ENCODE assay signal across 8 cellular contexts in the genomic region with DNA sequence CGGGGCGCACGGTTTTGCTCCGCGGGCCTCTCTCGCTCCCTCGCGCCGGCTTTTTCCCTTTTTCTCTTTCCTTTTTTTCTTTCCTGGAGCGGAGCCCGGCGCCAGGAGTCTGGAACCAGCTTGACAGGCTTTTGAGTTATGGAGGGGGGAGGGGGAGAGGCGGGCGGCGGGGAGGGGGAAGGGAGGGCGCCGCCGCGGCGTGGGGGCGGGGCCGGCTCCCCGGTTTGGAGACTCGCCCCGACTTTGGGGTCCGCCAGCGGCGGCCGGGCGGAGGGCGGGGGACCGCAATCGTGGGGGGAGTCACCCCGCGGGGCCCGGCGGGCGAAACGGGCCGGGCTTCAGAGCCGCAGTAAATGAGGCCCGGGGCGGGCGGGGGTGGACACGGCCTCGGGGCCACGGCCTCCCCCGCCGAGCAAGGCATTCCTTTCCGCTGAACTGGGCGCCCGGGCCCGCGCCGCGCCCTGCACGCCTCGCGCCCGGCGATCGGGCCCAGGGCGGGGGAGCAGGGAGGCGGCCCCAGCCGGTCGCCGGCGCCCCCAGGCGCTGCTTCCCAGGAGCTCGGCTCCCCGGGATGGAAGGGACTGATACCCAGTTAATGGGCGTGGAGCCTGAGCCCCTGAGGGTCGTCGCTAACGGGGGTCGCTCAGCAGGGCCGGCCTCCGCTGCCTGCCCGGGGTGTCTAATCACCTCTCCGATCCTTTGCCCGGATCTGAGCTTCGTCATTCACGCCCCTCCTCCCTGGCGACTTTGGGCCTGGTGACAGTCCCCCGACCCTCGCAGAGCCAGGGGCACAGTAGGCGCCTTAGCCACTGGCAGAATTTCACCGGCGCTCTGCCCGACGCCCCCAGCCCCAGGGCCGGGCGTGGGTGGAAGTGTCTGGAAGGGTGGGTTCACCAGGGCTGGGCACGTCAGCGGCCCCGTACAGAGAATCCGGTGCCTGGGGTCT.
DNase-seq lines count a peak whose midpoint lies in the region; ATAC-seq, FAIRE-seq and TF ChIP-seq lines count a peak whose summit lies in the region.

No MANE protein-coding gene starts in this region.

- H3K79me2 ChIP-seq in endothelial cell of umbilical vein (ENCODE audit: control insufficient read depth, insufficient read depth, low read length) = no peaks in the 10 kb centered on the region

- peak overlapping the region; percentile 33 for H2AFZ ChIP-seq in endothelial cell of umbilical vein (ENCODE audit: low read depth, low read length)

- TF ChIP-seq POLR2A in endothelial cell of umbilical vein (IDR thresholded peaks at IDR 0.05; ENCODE audit: low read depth, low read length) (no peak), stomach (IDR thresholded peaks at IDR 0.05) (no peak)

- dilution Hi-C loops in endothelial cell of umbilical vein (cut with MboI; ENCODE audit: extremely low pct_ligation_motif_present, low sequenced_read_pairs) = no loop called here

- no peak overlapping the region for H3K27ac Mint-ChIP-seq in activated CD4-positive, alpha-beta memory T cell treated with anti-CD3 and anti-CD28 coated beads, Interleukin-2, amount 10 ng/mL, durations not matched to agents 7 days and 5 days
- H3K27ac Mint-ChIP-seq in memory B cell = no peak overlapping the region

- no peaks in the 10 kb centered on the region for H3K36me3 ChIP-seq in endothelial cell of umbilical vein (ENCODE audit: control insufficient read depth in 2 of 2, extremely low read depth in 1 of 2, insufficient read depth in 2 of 2, low read length in 2 of 2)
- no peaks in the 10 kb centered on the region for H3K36me3 ChIP-seq in stomach

- H3K27ac ChIP-seq in endothelial cell of umbilical vein (ENCODE audit: insufficient read depth, low read depth, low read length) = peak overlapping the region; percentile 93
- H3K27ac ChIP-seq in stomach = peak overlapping the region; percentile 97 to 100 (median 100)

- intact Hi-C loops in endothelial cell of umbilical vein (cut with micrococcal nuclease) (loop anchor here (1.0 to 2.0 kb wide), 4 partner anchors 14 to 308 kb away; no protein-coding TSS in a partner anchor), stomach (cut with DNase I; ENCODE audit: low total_unique reads) (no loop called here)

- no peaks in the 10 kb centered on the region for H3K9me3 ChIP-seq in endothelial cell of umbilical vein (replicated peaks; ENCODE audit: control insufficient read depth, insufficient read depth, low read length)
- H3K9me3 ChIP-seq in stomach = no peaks in the 10 kb centered on the region

- H3K27me3 Mint-ChIP-seq in activated CD4-positive, alpha-beta memory T cell treated with anti-CD3 and anti-CD28 coated beads, Interleukin-2, amount 10 ng/mL, durations not matched to agents 7 days and 5 days = peaks cover 26% of the 10 kb centered on the region
- H3K27me3 Mint-ChIP-seq in memory B cell = peaks cover 24% of the 10 kb centered on the region

- H3K4me3 ChIP-seq in endothelial cell of umbilical vein (replicated peaks in 1 of 3; ENCODE audit: insufficient read depth in 1 of 3, low read depth in 1 of 3, low read length in 3 of 3) (peak overlapping the region in 1 of 3 experiments; percentile 40), stomach (peak overlapping the region; percentile 45 to 61 (median 54))

- H3K9ac ChIP-seq in endothelial cell of umbilical vein (replicated peaks; ENCODE audit: extremely low read depth, insufficient read depth, low read length) = peak overlapping the region; percentile 87

- H3K4me1 ChIP-seq in endothelial cell of umbilical vein (ENCODE audit: control insufficient read depth, extremely low read depth, insufficient read depth, low read length) (peaks cover 31% of the 10 kb centered on the region), stomach (peaks cover 84 to 90% (median 88%) of the 10 kb centered on the region in 4 donors)

- H3K9me3 Mint-ChIP-seq in activated CD4-positive, alpha-beta memory T cell treated with anti-CD3 and anti-CD28 coated beads, Interleukin-2, amount 10 ng/mL, durations not matched to agents 7 days and 5 days = no peaks in the 10 kb centered on the region
- H3K9me3 Mint-ChIP-seq in memory B cell = no peaks in the 10 kb centered on the region

- ATAC-seq in memory B cell (ENCODE audit: low read depth) (peak; percentile 29), GM21619 (IDR thresholded peaks at IDR 0.05; ENCODE audit: unreplicated experiment) (no peak)

- POLR2A ChIA-PET in activated CD4-positive, alpha-beta memory T cell treated with anti-CD3 and anti-CD28 coated beads, Interleukin-2, amount 10 ng/mL, durations not matched to agents 7 days and 5 days (lab: Charles Lee) = interaction anchor here (1.2 to 2.6 kb wide), 3 partner anchors 14 to 101 kb away, joined by 3 to 14 read pairs (median 3); no protein-coding TSS in a partner anchor
- POLR2A ChIA-PET in endothelial cell of umbilical vein (lab: Charles Lee) = interaction anchor here (0.7 to 2.1 kb wide), 5 partner anchors 13 to 1233 kb away, joined by 3 to 8 read pairs (median 5); partner anchors contain the start of gene IER5L

- DNase-seq in DMS153 treated with DMSO at 0.1 percent for 48 hours (lab: John Stamatoyannopoulos, UW; ENCODE audit: unreplicated experiment) (peak; percentile 70), NCI-H1105 (lab: John Stamatoyannopoulos, UW) (peak; percentile 74), endothelial cell of umbilical vein (ENCODE audit: low read depth, low spot score) (peak; percentile 69), memory B cell (ENCODE audit: low spot score in 2 of 2) (no peak), stomach (peak; percentile 92)
- peak; percentile 26 for DNase-seq in activated CD4-positive, alpha-beta memory T cell treated with anti-CD3 and anti-CD28 coated beads, Interleukin-2, amount 10 ng/mL, durations not matched to agents 7 days and 5 days
- DNase-seq in effector CD4-positive, alpha-beta T cell = no peak

- no peak for TF ChIP-seq EP300 in stomach (IDR thresholded peaks at IDR 0.05)

- BruUV-seq in endothelial cell of umbilical vein (replicated peaks; lab: Mats Ljungman, UMichigan) = TSS peak; percentile 41

- WGBS in stomach, 5 donors = 1 to 8% (median 2%) methylated on average over 48 to 96 of the region's 97 CpGs

- H3K4me1 Mint-ChIP-seq in activated CD4-positive, alpha-beta memory T cell treated with anti-CD3 and anti-CD28 coated beads, Interleukin-2, amount 10 ng/mL, durations not matched to agents 7 days and 5 days = peaks cover 37% of the 10 kb centered on the region
- H3K4me1 Mint-ChIP-seq in memory B cell = peaks cover under 1% of the 10 kb centered on the region

- peak overlapping the region; percentile 35 for H3K4me3 Mint-ChIP-seq in activated CD4-positive, alpha-beta memory T cell treated with anti-CD3 and anti-CD28 coated beads, Interleukin-2, amount 10 ng/mL, durations not matched to agents 7 days and 5 days
- H3K4me3 Mint-ChIP-seq in memory B cell = peak overlapping the region; percentile 54

- H4K20me1 ChIP-seq in endothelial cell of umbilical vein (replicated peaks; ENCODE audit: control insufficient read depth, extremely low read depth, insufficient read depth, low read length) = no peaks in the 10 kb centered on the region

- FAIRE-seq in endothelial cell of umbilical vein (lab: Jason Lieb, UNC) = peak; percentile 37

- H3K9me1 ChIP-seq in endothelial cell of umbilical vein (replicated peaks; ENCODE audit: control insufficient read depth, extremely low read depth, insufficient read depth, low read length) = no peaks in the 10 kb centered on the region

- H3K4me2 ChIP-seq in endothelial cell of umbilical vein (ENCODE audit: insufficient read depth, low read length) = peak overlapping the region; percentile 37

- CTCF ChIA-PET in activated CD4-positive, alpha-beta memory T cell treated with anti-CD3 and anti-CD28 coated beads, Interleukin-2, amount 10 ng/mL, durations not matched to agents 7 days and 5 days (lab: Charles Lee) = interaction anchor here (1.2 kb wide), 1 partner anchor 340 kb away, joined by 3 read pairs; no protein-coding TSS in a partner anchor
- CTCF ChIA-PET in endothelial cell of umbilical vein (lab: Charles Lee) = interaction anchor here (0.6 to 4.4 kb wide), 14 partner anchors 13 to 757 kb away, joined by 3 to 28 read pairs (median 4); no protein-coding TSS in a partner anchor

- TF ChIP-seq CTCF in endothelial cell of umbilical vein (IDR thresholded peaks at IDR 0.05; ENCODE audit: extremely low read depth in 1 of 2, insufficient read depth in 1 of 2, low read depth in 1 of 2, low read length in 2 of 2) = no peak
- no peak for TF ChIP-seq CTCF in stomach (IDR thresholded peaks at IDR 0.05)

- no peaks in the 10 kb centered on the region for H3K36me3 Mint-ChIP-seq in activated CD4-positive, alpha-beta memory T cell treated with anti-CD3 and anti-CD28 coated beads, Interleukin-2, amount 10 ng/mL, durations not matched to agents 7 days and 5 days (ENCODE audit: low read depth)
- H3K36me3 Mint-ChIP-seq in memory B cell = no peaks in the 10 kb centered on the region

- H3K27me3 ChIP-seq in endothelial cell of umbilical vein (ENCODE audit: control insufficient read depth in 2 of 2, insufficient read depth in 2 of 2, low read length in 2 of 2) = no peaks in the 10 kb centered on the region
- H3K27me3 ChIP-seq in stomach = no peaks in the 10 kb centered on the region

TF ChIP-seq in endothelial cell of umbilical vein, 7 proteins besides CTCF, POLR2A, EP300 and RAD21:
- TF ChIP-seq POLR2AphosphoS5 (IDR thresholded peaks at IDR 0.05; ENCODE audit: insufficient read depth, low read depth, low read length) (peak; percentile 11), MAX (IDR thresholded peaks at IDR 0.05; ENCODE audit: insufficient read depth, insufficient read length) (no peak)
TF ChIP-seq in endothelial cell of umbilical vein: peak in this region for 1.

Comparison
In these comparisons a context has a peak if more than half of its experiments do, and no peak if none do; other contexts are left out.
1. DNase-seq: peak in DMS153 treated with DMSO at 0.1 percent for 48 hours (single experiment), NCI-H1105 (single experiment), activated CD4-positive, alpha-beta memory T cell treated with anti-CD3 and anti-CD28 coated beads, Interleukin-2, amount 10 ng/mL, durations not matched to agents 7 days and 5 days (single experiment), endothelial cell of umbilical vein (single experiment) and stomach (single experiment); none in memory B cell (0 of 2) and effector CD4-positive, alpha-beta T cell (single experiment).